In genomic region chr5:163809480-163809879, GRCh38 we compare ENCODE assay signal across 2 cellular contexts.
TF ChIP-seq lines count a peak whose summit lies in the region.

No MANE protein-coding gene starts in this region.

TF ChIP-seq in SK-N-SH, 30 proteins besides CTCF, POLR2A, EP300 and RAD21 (continued from another document):
- TF ChIP-seq USF2 (IDR thresholded peaks at IDR 0.05; ENCODE audit: borderline replicate concordance, low read depth, low read length) = no peak
- no peak for TF ChIP-seq FOXM1 (IDR thresholded peaks at IDR 0.05; ENCODE audit: low read depth)
- no peak for TF ChIP-seq NRF1 (IDR thresholded peaks at IDR 0.05; ENCODE audit: low read depth, low read length)
- TF ChIP-seq IRF3 (IDR thresholded peaks at IDR 0.05; ENCODE audit: low read depth, low read length) = no peak
- no peak for TF ChIP-seq GABPA (IDR thresholded peaks at IDR 0.05; ENCODE audit: low read depth)
- no peak for TF ChIP-seq REST (IDR thresholded peaks at IDR 0.05; ENCODE audit: low read depth, low read length)
- TF ChIP-seq MEF2A (IDR thresholded peaks at IDR 0.05; ENCODE audit: borderline replicate concordance, low read depth) = no peak
- no peak for TF ChIP-seq ELF1 (IDR thresholded peaks at IDR 0.05)
- no peak for TF ChIP-seq RXRA (IDR thresholded peaks at IDR 0.05; ENCODE audit: borderline replicate concordance, low read depth)
- TF ChIP-seq MXI1 (IDR thresholded peaks at IDR 0.05; ENCODE audit: low read depth, low read length) = no peak

TF ChIP-seq in SK-N-SH treated with all-trans-retinoic acid at 6 μM for 48 hours, 23 proteins besides CTCF, POLR2A, EP300 and RAD21 (continued from another document):
- TF ChIP-seq CREB5 (CRISPR knock-in tag; IDR thresholded peaks at IDR 0.05; ENCODE audit: low read depth) = no peak
- no peak for TF ChIP-seq SNAI2 (CRISPR knock-in tag; IDR thresholded peaks at IDR 0.05)
- TF ChIP-seq CSRNP3 (CRISPR knock-in tag; IDR thresholded peaks at IDR 0.05) = no peak
- no peak for TF ChIP-seq ISL1 (CRISPR knock-in tag; IDR thresholded peaks at IDR 0.05)
- TF ChIP-seq POU6F1 (CRISPR knock-in tag; IDR thresholded peaks at IDR 0.05; ENCODE audit: borderline replicate concordance, low read depth) = no peak
- TF ChIP-seq ARNTL (CRISPR knock-in tag; IDR thresholded peaks at IDR 0.05; ENCODE audit: borderline replicate concordance, low read depth) = no peak
